Comparison of ENCODE assay signal across 13 cellular contexts in genomic region chr2:26477126-26477910, GRCh38. TPM values are rescaled to one million over a fixed set of nuclear protein-coding genes. Genes with fewer than 3 reads are reported as not detected.
A peak's percentile ranks its signal among the peaks of the same experiment; 100 is the strongest.
DNase-seq lines count a peak whose midpoint lies in the region; ATAC-seq, FAIRE-seq and TF ChIP-seq lines count a peak whose summit lies in the region.
"Had no signal": no experiment of that assay in that cellular context is flagged by ENCODE, and none has a peak within 500 bp of the region (broad histone marks: within the 10 kb centered on the region; RNA-seq: fewer than 3 reads in every experiment).

No MANE protein-coding gene starts in this region.

- CTCF ChIA-PET in OCI-LY7 (lab: Charles Lee; ENCODE audit: unreplicated experiment): no interaction called here

- H3K27me3 Mint-ChIP-seq in activated T-cell treated with anti-CD3 and anti-CD28 coated beads, Interleukin-2, amount 50 U/mL, for 72 hours (ENCODE audit: low read depth): no peaks in the 10 kb centered on the region

- no peak overlapping the region for H4K8ac ChIP-seq in mesendoderm (ENCODE audit: low read depth, low read length)

- no TSS peak for BruUV-seq in OCI-LY7 (replicated peaks; lab: Mats Ljungman, UMichigan)

- H2AFZ ChIP-seq in GM23248 (peak overlapping the region; percentile 51), OCI-LY7 (ENCODE audit: low read length) (no peak overlapping the region)

- no peaks in the 10 kb centered on the region; a peak in 1 of 22 replicates for H4K20me1 ChIP-seq in BLaER1 treated with 17β-estradiol and CSF1 and Interleukin-3, amounts not matched to agents 10 nM and 100 nM
- H4K20me1 ChIP-seq in GM23248 (ENCODE audit: insufficient read depth) (no peaks in the 10 kb centered on the region), OCI-LY7 (ENCODE audit: insufficient read depth, low read length) (no peaks in the 10 kb centered on the region)

- peak overlapping the region; percentile 62 to 64 for H3K4me3 Mint-ChIP-seq in activated T-cell treated with anti-CD3 and anti-CD28 coated beads, Interleukin-2, amount 50 U/mL, for 72 hours

- H3K79me2 ChIP-seq in GM23248 (ENCODE audit: insufficient read depth) (no peaks in the 10 kb centered on the region), mesendoderm (ENCODE audit: control insufficient read depth, insufficient read depth, low read length) (no peaks in the 10 kb centered on the region), OCI-LY7 (ENCODE audit: insufficient read depth, low read depth, low read length) (no peaks in the 10 kb centered on the region)

- H3K4ac ChIP-seq in mesendoderm (ENCODE audit: low read depth, low read length): no peak overlapping the region

- H3K27ac ChIP-seq in BLaER1 treated with 17β-estradiol and CSF1 and Interleukin-3, amounts not matched to agents 10 nM and 100 nM: peak overlapping the region in 1 of 11 experiments; percentile 20; a peak in 1 of 22 replicates
- 0 out of 2 replicates have a peak overlapping the region, but pooled peaks have one; percentile 24 for H3K27ac ChIP-seq in GM23248
- H3K27ac ChIP-seq in mesendoderm (ENCODE audit: low read depth, low read length): no peak overlapping the region
- no peak overlapping the region for H3K27ac ChIP-seq in OCI-LY7 (ENCODE audit: low read depth, low read length, poor library complexity, severe bottlenecking)

- no peaks in the 10 kb centered on the region for H3K27me3 ChIP-seq in BLaER1 treated with 17β-estradiol and CSF1 and Interleukin-3, amounts not matched to agents 10 nM and 100 nM
- no peaks in the 10 kb centered on the region for H3K27me3 ChIP-seq in GM23248 (replicated peaks; ENCODE audit: insufficient read depth)
- no peaks in the 10 kb centered on the region for H3K27me3 ChIP-seq in mesendoderm (ENCODE audit: insufficient read depth, low read length, poor library complexity)

- H3K23ac ChIP-seq in mesendoderm (ENCODE audit: low read length): no peak overlapping the region

- H2BK5ac ChIP-seq in mesendoderm (ENCODE audit: low read length): no peak overlapping the region

- no peaks in the 10 kb centered on the region for H3K9me3 ChIP-seq in BLaER1 treated with 17β-estradiol and CSF1 and Interleukin-3, amounts not matched to agents 10 nM and 100 nM (replicated peaks in 1 of 11)
- H3K9me3 ChIP-seq in GM23248 (ENCODE audit: low read depth) (no peaks in the 10 kb centered on the region), OCI-LY7 (ENCODE audit: low read length) (no peaks in the 10 kb centered on the region)

- no peak overlapping the region for H4K5ac ChIP-seq in mesendoderm (ENCODE audit: low read length)

- no peaks in the 10 kb centered on the region for H3K36me3 ChIP-seq in BLaER1 treated with 17β-estradiol and CSF1 and Interleukin-3, amounts not matched to agents 10 nM and 100 nM
- no peaks in the 10 kb centered on the region for H3K36me3 ChIP-seq in GM23248 (ENCODE audit: low read depth)
- H3K36me3 ChIP-seq in mesendoderm (ENCODE audit: control insufficient read depth, insufficient read depth, low read length): no peaks in the 10 kb centered on the region
- no peaks in the 10 kb centered on the region for H3K36me3 ChIP-seq in OCI-LY7 (ENCODE audit: insufficient read depth, low read length)

- H3K56ac ChIP-seq in mesendoderm (ENCODE audit: low read length): peak overlapping the region; percentile 11

- no peak overlapping the region for H2AK5ac ChIP-seq in mesendoderm (ENCODE audit: low read length)

- 51 to 55% methylated on average over 25 to 31 of the region's 33 CpGs for WGBS in GM23248 (ENCODE audit: low coverage in 1 of 2, low lambda C conversion rate in 2 of 2, missing lambda C conversion rate in 2 of 2), 2 experiments
- WGBS in mesendoderm (ENCODE audit: extremely low coverage, insufficient coverage, low lambda C conversion rate): no CpG with 5 or more reads among the region's 33 CpGs

- H3K36me3 Mint-ChIP-seq in activated T-cell treated with anti-CD3 and anti-CD28 coated beads, Interleukin-2, amount 50 U/mL, for 72 hours (ENCODE audit: insufficient read depth in 2 of 2): no peaks in the 10 kb centered on the region

- peak overlapping the region in 10 of 11 experiments; percentile 4 to 64 (median 44); a peak in 19 of 22 replicates for H3K4me2 ChIP-seq in BLaER1 treated with 17β-estradiol and CSF1 and Interleukin-3, amounts not matched to agents 10 nM and 100 nM
- peak overlapping the region; percentile 46 for H3K4me2 ChIP-seq in GM23248 (ENCODE audit: unreplicated experiment)
- H3K4me2 ChIP-seq in mesendoderm (ENCODE audit: low read length): no peak overlapping the region
- no peak overlapping the region for H3K4me2 ChIP-seq in OCI-LY7 (ENCODE audit: low read length)

- POLR2A ChIA-PET in OCI-LY7 (lab: Charles Lee): no interaction called here

- H3K9me2 ChIP-seq in GM23248 (ENCODE audit: insufficient read depth) (no peaks in the 10 kb centered on the region), OCI-LY7 (ENCODE audit: insufficient read depth, low read length) (no peaks in the 10 kb centered on the region)

- no peak overlapping the region for H3K18ac ChIP-seq in mesendoderm (ENCODE audit: low read length)

- H3K4me1 ChIP-seq in BLaER1 treated with 17β-estradiol and CSF1 and Interleukin-3, amounts not matched to agents 10 nM and 100 nM: peaks cover 6 to 16% (median 14%) of the 10 kb centered on the region in 10 experiments; a peak in 17 of 20 replicates
- peaks cover 4% of the 10 kb centered on the region; the same call in 1 of the 2 replicates for H3K4me1 ChIP-seq in GM23248 (ENCODE audit: insufficient read depth)
- no peaks in the 10 kb centered on the region for H3K4me1 ChIP-seq in mesendoderm (ENCODE audit: control insufficient read depth, low read depth, low read length)
- H3K4me1 ChIP-seq in OCI-LY7 (ENCODE audit: insufficient read depth, low read length, poor library complexity, severe bottlenecking): no peaks in the 10 kb centered on the region

- no peak overlapping the region for H2BK15ac ChIP-seq in mesendoderm (replicated peaks; ENCODE audit: low read depth)

- ATAC-seq in activated T-cell treated with anti-CD3 and anti-CD28 coated beads, Interleukin-2, amount 50 U/mL, for 72 hours (replicated peaks in 1 of 2): peak; percentile 85 to 90
- ATAC-seq in GM19455 (IDR thresholded peaks at IDR 0.05; ENCODE audit: unreplicated experiment): no peak
- ATAC-seq: PC-3 had no signal

- no peaks in the 10 kb centered on the region for H3K9me3 Mint-ChIP-seq in activated T-cell treated with anti-CD3 and anti-CD28 coated beads, Interleukin-2, amount 50 U/mL, for 72 hours

- H3K4me1 Mint-ChIP-seq in activated T-cell treated with anti-CD3 and anti-CD28 coated beads, Interleukin-2, amount 50 U/mL, for 72 hours (ENCODE audit: low read depth): peaks cover 9% of the 10 kb centered on the region

- H3K27ac Mint-ChIP-seq in activated T-cell treated with anti-CD3 and anti-CD28 coated beads, Interleukin-2, amount 50 U/mL, for 72 hours: peak overlapping the region; percentile 73

- intact Hi-C loops in OCI-LY7 (cut with micrococcal nuclease; ENCODE audit: unreplicated experiment): no loop called here

- no peak for TF ChIP-seq CTCF in OCI-LY7 (conservative IDR thresholded peaks at IDR 0.05; ENCODE audit: low read length)

- H3K9ac ChIP-seq in BLaER1 treated with 17β-estradiol and CSF1 and Interleukin-3, amounts not matched to agents 10 nM and 100 nM: no peak overlapping the region
- H3K9ac ChIP-seq in GM23248 (0 out of 2 replicates have a peak overlapping the region, but pooled peaks have one; percentile 23), mesendoderm (ENCODE audit: low read length) (no peak overlapping the region)

- no peaks in the 10 kb centered on the region for H3K79me1 ChIP-seq in mesendoderm (ENCODE audit: low read length)

- H3K4me3 ChIP-seq in BLaER1 treated with 17β-estradiol and CSF1 and Interleukin-3, amounts not matched to agents 10 nM and 100 nM: no peak overlapping the region
- H3K4me3 ChIP-seq in GM23248 (peak overlapping the region; percentile 24; the same call in 1 of the 2 replicates), mesendoderm (ENCODE audit: low read length) (no peak overlapping the region), OCI-LY7 (ENCODE audit: low read depth, low read length, poor library complexity, severe bottlenecking) (no peak overlapping the region)

- DNase-seq in GM23248 (peak; percentile 17), mesendoderm (no peak), OCI-LY7 (ENCODE audit: low spot score) (no peak), occipital lobe (lab: John Stamatoyannopoulos, UW) (no peak), GM19239 (ENCODE audit: insufficient read length, low spot score) (no peak)
- peak; percentile 26 to 44 for DNase-seq in activated T-cell treated with anti-CD3 and anti-CD28 coated beads, Interleukin-2, amount 50 U/mL, for 72 hours
- DNase-seq: activated gamma-delta T cell treated with Interleukin-2 at 50 U/mL for 16 hours, COR-L47 had no signal

- in situ Hi-C loops in GM23248 (cut with MboI): no loop called here

- no peaks in the 10 kb centered on the region for H3F3A ChIP-seq in GM23248 (ENCODE audit: insufficient read depth)

- no peak overlapping the region for H2BK120ac ChIP-seq in mesendoderm (ENCODE audit: low read depth, low read length)

- no peak for FAIRE-seq in GM19239 (lab: Jason Lieb, UNC)
- FAIRE-seq: colon, TTC549 had no signal

RNA-seq across cellular contexts. Expression of gene OTOF, which starts 0.6 kb away (rescaled TPM):
- 0.25 and 0.43 TPM in 2 replicates for total RNA-seq in GM23248 (2014; rRNA removed; shearing (Covaris generic))
- 0.37 and 0.38 TPM in 2 replicates for polyA plus RNA-seq in GM23248 (2016; fragmentation: Nextera tagmentation; extraction: Ambion mirVana)
- total RNA-seq in activated T-cell treated with anti-CD3 and anti-CD28 coated beads, Interleukin-2, amount 50 U/mL, for 72 hours: 1 to 10 TPM; 1.6 to 4.7 TPM
- 0.10 TPM for polyA plus RNA-seq in mesendoderm (2013, experiment 1 of 2)
- 0.04 TPM for polyA plus RNA-seq in mesendoderm (2013, experiment 2 of 2)
- total RNA-seq in OCI-LY7 (2014; rRNA removed; shearing (Covaris generic)): not detected in 2 replicates
- total RNA-seq in OCI-LY7 (2022): not detected in 2 replicates
- total RNA-seq in occipital lobe: 0.47 TPM
- total RNA-seq: PC-3 had no signal

Comparison
In these comparisons a context has a peak if more than half of its experiments do, and no peak if none do; other contexts are left out.
1. H3K4me2 ChIP-seq: peak in BLaER1 treated with 17β-estradiol and CSF1 and Interleukin-3, amounts not matched to agents 10 nM and 100 nM (10 of 11) and GM23248 (single experiment); none in mesendoderm (single experiment) and OCI-LY7 (single experiment).
2. DNase-seq: peak in GM23248 (single experiment) and activated T-cell treated with anti-CD3 and anti-CD28 coated beads, Interleukin-2, amount 50 U/mL, for 72 hours (2 of 2); none in mesendoderm (single experiment), OCI-LY7 (single experiment), occipital lobe (single experiment) and GM19239 (single experiment).